22 cellular contexts compared by ENCODE assay signal in the genomic region with DNA sequence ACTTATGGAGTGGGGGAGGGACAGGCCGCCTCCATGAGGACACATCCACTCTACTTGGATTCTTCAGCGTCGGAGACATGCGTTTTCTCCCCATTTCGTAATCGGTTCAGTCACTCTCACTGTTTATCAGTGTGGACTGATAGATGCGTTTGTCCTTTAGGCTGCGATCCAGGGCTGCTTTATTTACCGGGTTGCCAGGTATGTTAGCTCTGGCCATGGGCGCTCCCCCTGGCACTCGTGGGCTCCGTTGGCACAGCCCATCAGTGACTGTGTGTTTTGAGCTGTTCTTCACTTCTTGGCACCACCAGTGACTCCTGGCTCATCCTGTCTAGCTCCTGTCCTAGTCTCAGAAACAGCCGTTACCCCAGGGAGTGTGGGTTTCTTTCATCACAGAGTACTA.
"Had no signal": no experiment of that assay in that cellular context is flagged by ENCODE, and none has a peak within 500 bp of the region (broad histone marks: within the 10 kb centered on the region; RNA-seq: fewer than 3 reads in every experiment).

No MANE protein-coding gene starts in this region.

- DNase-seq: KBM-7; MG63; NCI-H1092; NCI-H1105 treated with DMSO at 0.1 percent for 48 hours; NCI-H1417 treated with DMSO at 0.1 percent for 48 hours; NCI-H146; NCI-H1694 treated with DMSO at 0.1 percent for 48 hours; NCI-H1930; NCI-H2171 treated with DMSO at 0.1 percent for 48 hours; NCI-H345; NCI-H446 treated with DMSO at 0.1 percent for 48 hours; NCI-H524; NCI-H526 treated with DMSO at 0.1 percent for 48 hours; NCI-H748 treated with DMSO at 0.1 percent for 48 hours; NK-92 treated with Interleukin-12 subunit alpha and Interleukin-12 subunit beta, amount 100 ng/mL, for 24 hours; PC-3; SHP77 had no signal

- ATAC-seq: Panc1, PC-3, SK-N-SH treated with all-trans-retinoic acid at 6 μM for 48 hours had no signal

- H3K9me3 ChIP-seq: MG63 had no signal

- FAIRE-seq: HTR-8/SVneo had no signal

- H3K27me3 ChIP-seq: MG63 had no signal

- H3K27ac ChIP-seq: HL-60, RWPE1 had no signal

- H3K4me3 ChIP-seq: MG63 had no signal

- H3K36me3 ChIP-seq: MG63 had no signal
